In the genomic region with DNA sequence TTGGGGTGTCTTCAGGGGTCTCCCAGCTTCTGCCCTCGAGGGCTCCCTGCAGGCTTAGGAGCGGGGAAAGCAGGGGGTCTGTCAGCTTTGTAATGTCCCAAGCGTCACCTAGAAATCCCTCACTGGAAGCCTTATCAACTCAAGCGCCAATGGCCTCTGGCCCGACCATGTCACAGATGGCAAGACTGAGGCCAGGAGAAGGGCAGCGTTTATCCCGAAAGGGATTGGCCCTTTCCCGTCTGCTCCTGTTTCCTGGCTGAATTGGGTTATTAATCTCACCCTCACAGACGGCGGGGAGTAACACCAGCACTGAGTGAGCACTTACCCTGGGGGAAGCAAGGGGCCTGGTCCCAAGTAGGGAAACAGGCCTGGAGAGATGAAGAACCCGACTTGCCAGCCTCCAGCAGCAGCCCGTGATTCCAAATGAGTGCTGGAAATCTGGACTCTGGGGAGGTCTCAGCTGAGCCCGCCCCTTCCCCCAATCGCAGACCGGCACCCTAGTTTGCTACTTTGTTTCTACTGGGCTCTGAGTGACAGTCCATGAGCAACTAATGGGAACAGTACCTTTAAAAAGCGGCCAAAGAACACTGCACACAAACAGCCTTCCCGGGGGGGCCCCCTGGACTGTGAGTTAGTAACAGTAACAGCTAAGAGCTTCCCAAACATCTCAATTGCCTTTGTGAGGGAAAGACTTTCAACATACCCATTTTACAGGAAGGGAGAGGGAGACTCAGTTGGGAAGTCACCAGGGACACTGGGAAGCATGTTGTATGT, we compare ENCODE assay signal across 1 cellular context.
TF ChIP-seq lines count a peak whose summit lies in the region.

No MANE protein-coding gene starts in this region.

TF ChIP-seq in K562, 482 proteins besides CTCF, POLR2A, EP300 and RAD21 (continued from another document):
- TF ChIP-seq, protein P1, sequence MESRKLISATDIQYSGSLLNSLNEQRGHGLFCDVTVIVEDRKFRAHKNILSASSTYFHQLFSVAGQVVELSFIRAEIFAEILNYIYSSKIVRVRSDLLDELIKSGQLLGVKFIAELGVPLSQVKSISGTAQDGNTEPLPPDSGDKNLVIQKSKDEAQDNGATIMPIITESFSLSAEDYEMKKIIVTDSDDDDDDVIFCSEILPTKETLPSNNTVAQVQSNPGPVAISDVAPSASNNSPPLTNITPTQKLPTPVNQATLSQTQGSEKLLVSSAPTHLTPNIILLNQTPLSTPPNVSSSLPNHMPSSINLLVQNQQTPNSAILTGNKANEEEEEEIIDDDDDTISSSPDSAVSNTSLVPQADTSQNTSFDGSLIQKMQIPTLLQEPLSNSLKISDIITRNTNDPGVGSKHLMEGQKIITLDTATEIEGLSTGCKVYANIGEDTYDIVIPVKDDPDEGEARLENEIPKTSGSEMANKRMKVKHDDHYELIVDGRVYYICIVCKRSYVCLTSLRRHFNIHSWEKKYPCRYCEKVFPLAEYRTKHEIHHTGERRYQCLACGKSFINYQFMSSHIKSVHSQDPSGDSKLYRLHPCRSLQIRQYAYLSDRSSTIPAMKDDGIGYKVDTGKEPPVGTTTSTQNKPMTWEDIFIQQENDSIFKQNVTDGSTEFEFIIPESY (CRISPR knock-in tag; IDR thresholded peaks at IDR 0.05), result 0 out of 2 replicates have a peak, but pooled peaks have one; percentile 15
- peak; percentile 20 for TF ChIP-seq RBM25 (IDR thresholded peaks at IDR 0.05; ENCODE audit: low read depth, low read length, severe bottlenecking)
